8 cellular contexts compared by ENCODE assay signal in genomic region chr15:85044251-85044853, GRCh38.
DNase-seq lines count a peak whose midpoint lies in the region; ATAC-seq and TF ChIP-seq lines count a peak whose summit lies in the region.

No MANE protein-coding gene starts in this region.

- intact Hi-C loops in Right ventricle myocardium superior (cut with DNase I): loop anchor here (2.0 kb wide), 1 partner anchor 90 kb away; no protein-coding TSS in a partner anchor
- intact Hi-C loops in prostate gland (cut with DNase I): loop anchor here (5.0 kb wide), 1 partner anchor 92 kb away; no protein-coding TSS in a partner anchor

- in situ Hi-C loops in Caki2 (cut with HindIII; ENCODE audit: low pct_unique_long_range_greater_than_20kb, low sequenced_read_pairs): no loop called here

- H3K4me3 ChIP-seq in prostate gland: no peak overlapping the region

- H3K27ac ChIP-seq in prostate gland: no peak overlapping the region

- TF ChIP-seq POLR2A in prostate gland (IDR thresholded peaks at IDR 0.05): no peak

- no peaks in the 10 kb centered on the region for H3K9me3 ChIP-seq in prostate gland

- H3K4me1 ChIP-seq in prostate gland (replicated peaks): no peaks in the 10 kb centered on the region

- ATAC-seq in GM21576 (IDR thresholded peaks at IDR 0.05; ENCODE audit: unreplicated experiment): peak; percentile 48
- ATAC-seq in Right ventricle myocardium superior (ENCODE audit: poor library complexity): peak; percentile 86
- ATAC-seq in GM18858 (IDR thresholded peaks at IDR 0.05; ENCODE audit: unreplicated experiment): no peak

- 51% methylated on average over 3 of the region's 3 CpGs for WGBS in prostate gland

- DNase-seq in Caki2 (ENCODE audit: low read depth): peak; percentile 42
- peak; percentile 24 for DNase-seq in NCI-H82 treated with DMSO at 0.1 percent for 48 hours (lab: John Stamatoyannopoulos, UW; ENCODE audit: unreplicated experiment)
- DNase-seq in activated effector memory CD4-positive, alpha-beta T cell treated with anti-CD3 and anti-CD28 coated beads, Interleukin-2, amount 50 U/mL, for 16 hours: peak; percentile 71
- no peak for DNase-seq in Right ventricle myocardium superior
- peak; percentile 60 for DNase-seq in prostate gland (ENCODE audit: low spot score)
- DNase-seq in NK-92 treated with Interleukin-12 subunit alpha and Interleukin-12 subunit beta, amount 100 ng/mL, for 24 hours (lab: John Stamatoyannopoulos, UW): no peak

- H3K27me3 ChIP-seq in prostate gland (replicated peaks; ENCODE audit: insufficient read depth): no peaks in the 10 kb centered on the region

- H3K36me3 ChIP-seq in prostate gland: no peaks in the 10 kb centered on the region

- peak in 3 of 4 experiments; percentile 64 to 71 (median 66) for TF ChIP-seq CTCF in prostate gland (IDR thresholded peaks at IDR 0.05)

Comparison
In these comparisons a context has a peak if more than half of its experiments do, and no peak if none do; other contexts are left out.
1. DNase-seq: peak in Caki2 (single experiment), NCI-H82 treated with DMSO at 0.1 percent for 48 hours (single experiment), activated effector memory CD4-positive, alpha-beta T cell treated with anti-CD3 and anti-CD28 coated beads, Interleukin-2, amount 50 U/mL, for 16 hours (single experiment) and prostate gland (single experiment); none in Right ventricle myocardium superior (single experiment) and NK-92 treated with Interleukin-12 subunit alpha and Interleukin-12 subunit beta, amount 100 ng/mL, for 24 hours (single experiment).